ENCODE assay signal across 9 cellular contexts in the genomic region with DNA sequence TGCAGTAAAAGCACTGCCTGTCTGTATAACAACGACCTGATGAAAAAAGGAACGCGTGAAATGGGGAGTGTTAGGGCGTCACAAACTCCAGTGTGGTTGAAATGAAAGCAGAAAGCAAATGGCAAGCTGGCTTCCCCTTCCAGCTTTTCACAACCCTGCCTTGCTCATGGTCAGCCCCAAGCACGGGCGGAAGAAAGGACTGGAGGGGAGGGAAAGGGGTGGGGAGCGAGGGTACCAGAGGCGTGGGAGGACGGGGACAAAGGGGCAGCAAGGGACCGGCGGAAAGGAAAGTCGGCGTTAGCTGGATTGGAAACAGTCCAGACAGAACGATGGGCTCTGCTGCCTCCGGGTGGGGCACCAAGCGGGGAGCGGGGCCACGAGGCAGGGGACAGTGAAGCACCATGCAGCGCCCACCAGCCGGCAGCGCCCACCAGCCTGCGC. TPM values are rescaled to one million over a fixed set of nuclear protein-coding genes. Genes with fewer than 3 reads are reported as not detected.
DNase-seq lines count a peak whose midpoint lies in the region; ATAC-seq and TF ChIP-seq lines count a peak whose summit lies in the region.
"Had no signal": no experiment of that assay in that cellular context is flagged by ENCODE, and none has a peak within 500 bp of the region (broad histone marks: within the 10 kb centered on the region; RNA-seq: fewer than 3 reads in every experiment).

No MANE protein-coding gene starts in this region.

- H3K27ac ChIP-seq in KOPT-K1 (ENCODE audit: low read depth, low read length, poor library complexity, severe bottlenecking) = peak overlapping the region; percentile 94
- H3K27ac ChIP-seq: 22Rv1 had no signal

- ATAC-seq in GM21717 (IDR thresholded peaks at IDR 0.05; ENCODE audit: unreplicated experiment) = peak; percentile 27

- no peak for TF ChIP-seq CTCF in fibroblast of the aortic adventitia (IDR thresholded peaks at IDR 0.05; ENCODE audit: insufficient read depth, low read length)

- DNase-seq in DMS79 treated with DMSO at 0.1 percent for 48 hours (lab: John Stamatoyannopoulos, UW) (peak; percentile 63), DMS79 (lab: John Stamatoyannopoulos, UW) (no peak), fibroblast of the aortic adventitia (ENCODE audit: low read depth) (peak; percentile 50), occipital lobe (lab: John Stamatoyannopoulos, UW) (peak; percentile 14), dedifferentiated amniotic fluid mesenchymal stem cell (ENCODE audit: extremely low spot score) (no peak)
- peak; percentile 26 to 38 for DNase-seq in activated CD4-positive, alpha-beta T cell treated with anti-CD3 and anti-CD28 coated beads, Interleukin-2, amount 50 U/mL, for 48 hours

- H3K9me3 ChIP-seq in KOPT-K1 (ENCODE audit: insufficient read depth, low read length, poor library complexity, severe bottlenecking) = no peaks in the 10 kb centered on the region

- peak overlapping the region; percentile 68 for H3K4me3 ChIP-seq in fibroblast of the aortic adventitia (ENCODE audit: low read depth, low read length)

- H3K36me3 ChIP-seq in KOPT-K1 (ENCODE audit: insufficient read depth, low read length) = peaks cover 17% of the 10 kb centered on the region; the same call in 1 of the 2 replicates

RNA-seq across cellular contexts. Expression of gene VPS26C, which starts 9.6 kb away (rescaled TPM):
- total RNA-seq in fibroblast of the aortic adventitia (ENCODE audit: low replicate concordance) (27.8 and 76.6 TPM in 2 replicates), occipital lobe (46.8 TPM)

Comparison
In these comparisons a context has a peak if more than half of its experiments do, and no peak if none do; other contexts are left out.
1. DNase-seq: peak in DMS79 treated with DMSO at 0.1 percent for 48 hours (single experiment), activated CD4-positive, alpha-beta T cell treated with anti-CD3 and anti-CD28 coated beads, Interleukin-2, amount 50 U/mL, for 48 hours (2 of 2), fibroblast of the aortic adventitia (single experiment) and occipital lobe (single experiment); none in DMS79 (single experiment) and dedifferentiated amniotic fluid mesenchymal stem cell (single experiment).